8 cellular contexts compared by ENCODE assay signal in the genomic region with DNA sequence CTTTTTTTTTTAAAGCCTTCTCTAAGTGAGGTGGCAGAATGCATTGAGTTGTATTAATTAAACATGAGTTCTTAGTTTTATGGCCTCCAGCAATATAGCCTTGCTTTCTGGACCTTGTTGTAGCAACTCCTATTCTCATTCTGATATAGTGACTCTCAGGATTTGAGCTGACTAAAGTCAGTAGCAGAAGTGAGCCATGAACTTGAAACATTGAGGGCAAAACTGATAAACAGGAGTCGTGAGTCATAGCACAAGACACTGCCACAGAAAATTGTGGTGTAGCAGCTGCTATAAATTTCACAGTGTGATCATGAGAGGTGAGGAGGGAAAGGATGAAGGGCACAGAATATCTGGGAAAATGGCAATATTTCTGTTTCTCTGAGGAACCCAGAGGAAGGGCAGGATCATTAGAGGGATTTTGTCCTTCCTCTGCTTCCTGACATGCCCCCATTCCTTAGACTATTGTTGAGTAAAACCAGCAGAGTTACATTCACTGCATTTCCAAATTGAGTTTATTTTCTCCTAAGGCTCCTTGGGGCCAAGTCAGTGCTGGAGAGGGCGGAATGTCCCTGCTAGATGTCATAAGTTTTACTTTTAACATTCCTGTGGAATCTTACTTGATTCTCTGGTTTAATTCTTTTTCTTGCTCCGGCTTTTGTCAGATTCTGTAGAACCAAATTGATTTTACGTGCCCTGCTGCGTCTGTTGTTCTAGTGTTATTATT. TPM values are rescaled to one million over a fixed set of nuclear protein-coding genes. Genes with fewer than 3 reads are reported as not detected.
DNase-seq lines count a peak whose midpoint lies in the region; ATAC-seq, FAIRE-seq and TF ChIP-seq lines count a peak whose summit lies in the region.

No MANE protein-coding gene starts in this region.

- H3K4me1 Mint-ChIP-seq in stimulated activated naive CD8-positive, alpha-beta T cell treated with anti-CD3 and anti-CD28 coated beads, Interleukin-15, Interleukin-2, amounts not matched to agents 100 ng/mL and 50 ng/mL, for 24 hours (ENCODE audit: low read depth), result peaks cover 78% of the 10 kb centered on the region

- no peaks in the 10 kb centered on the region for H3K9me3 Mint-ChIP-seq in stimulated activated naive CD8-positive, alpha-beta T cell treated with anti-CD3 and anti-CD28 coated beads, Interleukin-15, Interleukin-2, amounts not matched to agents 100 ng/mL and 50 ng/mL, for 24 hours

- in situ Hi-C loops in astrocyte of the cerebellum (cut with HindIII; ENCODE audit: low sequenced_read_pairs), result no loop called here

- TF ChIP-seq CTCF in astrocyte of the cerebellum (IDR thresholded peaks at IDR 0.05; ENCODE audit: low read depth, low read length, missing control alignments), result no peak

- no peaks in the 10 kb centered on the region for H3K27me3 Mint-ChIP-seq in stimulated activated naive CD8-positive, alpha-beta T cell treated with anti-CD3 and anti-CD28 coated beads, Interleukin-15, Interleukin-2, amounts not matched to agents 100 ng/mL and 50 ng/mL, for 24 hours

- peak overlapping the region; percentile 83 for H3K27ac Mint-ChIP-seq in stimulated activated naive CD8-positive, alpha-beta T cell treated with anti-CD3 and anti-CD28 coated beads, Interleukin-15, Interleukin-2, amounts not matched to agents 100 ng/mL and 50 ng/mL, for 24 hours

- peak; percentile 97 for FAIRE-seq in GM12892 (lab: Jason Lieb, UNC)

- peak overlapping the region; percentile 6 for H3K4me3 Mint-ChIP-seq in stimulated activated naive CD8-positive, alpha-beta T cell treated with anti-CD3 and anti-CD28 coated beads, Interleukin-15, Interleukin-2, amounts not matched to agents 100 ng/mL and 50 ng/mL, for 24 hours

- DNase-seq in GM12892 (ENCODE audit: insufficient read length) (peak; percentile 18), astrocyte of the cerebellum (ENCODE audit: low read depth) (peak; percentile 9), iPS-NIHi7 (ENCODE audit: extremely low spot score) (no peak), SK-N-DZ (ENCODE audit: low spot score) (no peak), anterior cingulate cortex (lab: John Stamatoyannopoulos, UW) (no peak)

- TF ChIP-seq POLR2A in GM12892 (IDR thresholded peaks at IDR 0.05; ENCODE audit: low read depth, low read length), result no peak

- H3K36me3 Mint-ChIP-seq in stimulated activated naive CD8-positive, alpha-beta T cell treated with anti-CD3 and anti-CD28 coated beads, Interleukin-15, Interleukin-2, amounts not matched to agents 100 ng/mL and 50 ng/mL, for 24 hours (ENCODE audit: low read depth), result peaks cover 15% of the 10 kb centered on the region

- ATAC-seq in GM21390 (IDR thresholded peaks at IDR 0.05; ENCODE audit: unreplicated experiment), result peak; percentile 98
- ATAC-seq in HG03521 (IDR thresholded peaks at IDR 0.05; ENCODE audit: unreplicated experiment), result peak; percentile 94

- no peak overlapping the region for H3K4me3 ChIP-seq in astrocyte of the cerebellum (ENCODE audit: low read depth, low read length)

RNA-seq across cellular contexts. Expression of a gene that starts 7.5 kb away (rescaled TPM):
- polyA plus RNA-seq in GM12892 (2012; ENCODE audit: missing spikeins), result 2.1 TPM
- 11.8 and 12.5 TPM in 2 replicates for polyA plus RNA-seq in SK-N-DZ (2014; cell fraction: cytosol; rRNA removed)
- polyA plus RNA-seq in SK-N-DZ (2014; cell fraction: nucleus; rRNA removed), result 5.7 and 9.8 TPM in 2 replicates

RNA-seq across cellular contexts. Expression of a gene that starts 47.4 kb away (rescaled TPM):
- 123 TPM for polyA plus RNA-seq in GM12892 (2012; ENCODE audit: missing spikeins)
- 98.0 and 129 TPM in 2 replicates for polyA plus RNA-seq in SK-N-DZ (2014; cell fraction: cytosol; rRNA removed)
- 105 and 150 TPM in 2 replicates for polyA plus RNA-seq in SK-N-DZ (2014; cell fraction: nucleus; rRNA removed)

Comparison
In these comparisons a context has a peak if more than half of its experiments do, and no peak if none do; other contexts are left out.
1. DNase-seq: peak in GM12892 (single experiment) and astrocyte of the cerebellum (single experiment); none in iPS-NIHi7 (single experiment), SK-N-DZ (single experiment) and anterior cingulate cortex (0 of 58).